In genomic region chr10:60883187-60883586, GRCh38 we compare ENCODE assay signal across 9 cellular contexts.
A peak's percentile ranks its signal among the peaks of the same experiment; 100 is the strongest.
DNase-seq lines count a peak whose midpoint lies in the region; ATAC-seq and TF ChIP-seq lines count a peak whose summit lies in the region.
"Had no signal": no experiment of that assay in that cellular context is flagged by ENCODE, and none has a peak within 500 bp of the region (broad histone marks: within the 10 kb centered on the region; RNA-seq: fewer than 3 reads in every experiment).

No MANE protein-coding gene starts in this region.

- H3K36me3 ChIP-seq in A673 (ENCODE audit: insufficient read depth, low read length, poor library complexity, severe bottlenecking), result no peaks in the 10 kb centered on the region
- H3K36me3 ChIP-seq in mammary epithelial cell (ENCODE audit: insufficient read depth, low read length), result no peaks in the 10 kb centered on the region
- H3K36me3 ChIP-seq in mesenchymal stem cell (ENCODE audit: control insufficient read depth in 1 of 2, insufficient read depth in 2 of 2, low read depth in 1 of 2, low read length in 2 of 2), result peaks cover 4 to 20% of the 10 kb centered on the region in 2 experiments

- 63% methylated on average over 6 of the region's 6 CpGs for WGBS in mammary epithelial cell (ENCODE audit: low coverage, missing lambda C conversion rate)
- 95% methylated on average over 6 of the region's 6 CpGs for WGBS in mesenchymal stem cell

- BruUV-seq in A673 (replicated peaks; lab: Mats Ljungman, UMichigan), result no TSS peak
- no TSS peak for BruUV-seq in mammary epithelial cell (replicated peaks; lab: Mats Ljungman, UMichigan)

- H2BK120ac ChIP-seq in mesenchymal stem cell (ENCODE audit: low read depth, low read length), result no peak overlapping the region

- H3K27ac ChIP-seq in A673 (ENCODE audit: low read depth, low read length, poor library complexity, severe bottlenecking), result no peak overlapping the region
- no peak overlapping the region for H3K27ac ChIP-seq in HL-60 (replicated peaks)
- H3K27ac ChIP-seq in mammary epithelial cell (ENCODE audit: insufficient read depth, low read depth, low read length), result no peak overlapping the region
- no peak overlapping the region for H3K27ac ChIP-seq in mesenchymal stem cell (ENCODE audit: low read length, poor library complexity, severe bottlenecking)

- H3K4me2 ChIP-seq in mammary epithelial cell (ENCODE audit: insufficient read depth, low read depth, low read length) (no peak overlapping the region), mesenchymal stem cell (ENCODE audit: low read length, poor library complexity, severe bottlenecking) (no peak overlapping the region)

- intact Hi-C loops in A673 (cut with micrococcal nuclease; ENCODE audit: unreplicated experiment) (no loop called here), mammary epithelial cell (cut with micrococcal nuclease) (loop anchor here (1.0 to 5.0 kb wide), 3 partner anchors 60 to 309 kb away; no protein-coding TSS in a partner anchor)

- no peaks in the 10 kb centered on the region for H3K79me2 ChIP-seq in mammary epithelial cell (ENCODE audit: insufficient read depth, low read length)

- no peak overlapping the region for H3K14ac ChIP-seq in mesenchymal stem cell (ENCODE audit: low read length in 2 of 2)

- no peak overlapping the region for H2AK5ac ChIP-seq in mesenchymal stem cell (ENCODE audit: low read length, severe bottlenecking)

- H2BK5ac ChIP-seq in mesenchymal stem cell (ENCODE audit: low read depth, low read length, poor library complexity, severe bottlenecking), result no peak overlapping the region

- no peak overlapping the region for H3K18ac ChIP-seq in mesenchymal stem cell (ENCODE audit: low read depth in 1 of 2, low read length in 2 of 2)

- H3K27me3 ChIP-seq in A673 (replicated peaks; ENCODE audit: insufficient read depth, low read depth, low read length, poor library complexity) (no peaks in the 10 kb centered on the region), HL-60 (ENCODE audit: insufficient read depth, poor library complexity, severe bottlenecking) (no peaks in the 10 kb centered on the region), mammary epithelial cell (ENCODE audit: insufficient read depth, low read length) (no peaks in the 10 kb centered on the region), mesenchymal stem cell (ENCODE audit: control insufficient read depth in 1 of 2, insufficient read depth in 1 of 2, low read length in 2 of 2) (no peaks in the 10 kb centered on the region)

- no peaks in the 10 kb centered on the region for H4K20me1 ChIP-seq in mammary epithelial cell (ENCODE audit: insufficient read depth, low read length)

- dilution Hi-C loops in mammary epithelial cell (cut with HindIII; ENCODE audit: low sequenced_read_pairs), result no loop called here

- H3K9ac ChIP-seq in mammary epithelial cell (ENCODE audit: insufficient read depth, low read length), result no peak overlapping the region
- H3K9ac ChIP-seq in mesenchymal stem cell (ENCODE audit: low read length), result no peak overlapping the region

- H4K91ac ChIP-seq in mesenchymal stem cell (ENCODE audit: low read length), result no peak overlapping the region

- peak; percentile 52 for TF ChIP-seq CTCF in A673 (conservative IDR thresholded peaks at IDR 0.05; ENCODE audit: low read depth, low read length)
- peak; percentile 4 for TF ChIP-seq CTCF in HL-60 (IDR thresholded peaks at IDR 0.05; ENCODE audit: insufficient read depth, low read length)
- peak; percentile 56 to 68 for TF ChIP-seq CTCF in mammary epithelial cell (conservative IDR thresholded peaks at IDR 0.05 in 1 of 2, IDR thresholded peaks at IDR 0.05 in 1 of 2; ENCODE audit: extremely low read depth in 1 of 2, insufficient read depth in 1 of 2, low read depth in 1 of 2, low read length in 2 of 2)

- H2BK15ac ChIP-seq in mesenchymal stem cell (ENCODE audit: low read depth, poor library complexity, severe bottlenecking), result no peak overlapping the region

- CTCF ChIA-PET in A673 (lab: Charles Lee), result no interaction called here
- CTCF ChIA-PET in mammary epithelial cell (lab: Charles Lee; ENCODE audit: low non-redundant PET), result interaction anchor here (0.9 kb wide), 1 partner anchor 81 kb away, joined by 8 read pairs; no protein-coding TSS in a partner anchor

- H2AFZ ChIP-seq in mammary epithelial cell (ENCODE audit: low read depth, low read length) (no peak overlapping the region), mesenchymal stem cell (ENCODE audit: low read depth, low read length) (no peak overlapping the region)

- no peak overlapping the region for H2BK12ac ChIP-seq in mesenchymal stem cell (ENCODE audit: low read length in 2 of 2)

- no peaks in the 10 kb centered on the region for H3K9me3 ChIP-seq in A673 (ENCODE audit: low read depth, low read length, poor library complexity, severe bottlenecking)
- H3K9me3 ChIP-seq in mammary epithelial cell (replicated peaks; ENCODE audit: insufficient read depth, low read length), result no peaks in the 10 kb centered on the region
- H3K9me3 ChIP-seq in mesenchymal stem cell (ENCODE audit: control insufficient read depth, low read length), result no peaks in the 10 kb centered on the region

- no peak overlapping the region for H3K23ac ChIP-seq in mesenchymal stem cell (ENCODE audit: low read length in 2 of 2)

- POLR2A ChIA-PET in A673 (lab: Charles Lee; ENCODE audit: low non-redundant PET), result no interaction called here

- no peak overlapping the region for H3K4me3 ChIP-seq in A673 (ENCODE audit: low read depth, low read length, poor library complexity, severe bottlenecking)
- H3K4me3 ChIP-seq in HL-60 (replicated peaks; ENCODE audit: insufficient read depth, low read length), result no peak overlapping the region
- no peak overlapping the region for H3K4me3 ChIP-seq in mammary epithelial cell (replicated peaks in 1 of 3; ENCODE audit: insufficient read depth in 1 of 3, low read depth in 2 of 3, low read length in 3 of 3)
- no peak overlapping the region for H3K4me3 ChIP-seq in mesenchymal stem cell (ENCODE audit: insufficient read depth in 1 of 2, low read depth in 1 of 2, low read length in 2 of 2)

- H4K8ac ChIP-seq in mesenchymal stem cell (ENCODE audit: low read length), result no peak overlapping the region

- in situ Hi-C loops in mammary epithelial cell (cut with MboI; ENCODE audit: low sequenced_read_pairs in 2 of 2), result loop anchor here in 1 of 2 donors (5.0 kb wide), 1 partner anchor 79 kb away; no protein-coding TSS in a partner anchor

- peak; percentile 42 for DNase-seq in A673 (ENCODE audit: low spot score)
- peak in 1 of 2 experiments; percentile 7 for DNase-seq in HL-60 (ENCODE audit: low read depth in 1 of 2, low spot score in 1 of 2)
- DNase-seq in mammary epithelial cell, result peak; percentile 19
- peak; percentile 40 for DNase-seq in mesenchymal stem cell
- DNase-seq in superior temporal gyrus (ENCODE audit: extremely low spot score), result no peak
- no peak for DNase-seq in activated CD8-positive, alpha-beta memory T cell treated with anti-CD3 and anti-CD28 coated beads for 24 hours
- DNase-seq: activated naive CD8-positive, alpha-beta T cell treated with anti-CD3 and anti-CD28 coated beads, Interleukin-2, amount 10 ng/mL, durations not matched to agents 7 days and 5 days had no signal

- H3K4ac ChIP-seq in mesenchymal stem cell (ENCODE audit: low read depth in 1 of 2, low read length in 2 of 2), result no peak overlapping the region

- H3K79me1 ChIP-seq in mesenchymal stem cell (replicated peaks; ENCODE audit: low read length, poor library complexity, severe bottlenecking), result peaks cover 28% of the 10 kb centered on the region

- peak; percentile 69 for ATAC-seq in GM18870 (IDR thresholded peaks at IDR 0.05; ENCODE audit: unreplicated experiment)
- no peak for ATAC-seq in HG03095 (IDR thresholded peaks at IDR 0.05; ENCODE audit: unreplicated experiment)

- no peaks in the 10 kb centered on the region for H3K4me1 ChIP-seq in A673 (ENCODE audit: insufficient read depth, low read length, poor library complexity, severe bottlenecking)
- no peaks in the 10 kb centered on the region for H3K4me1 ChIP-seq in mammary epithelial cell (ENCODE audit: insufficient read depth, low read length)
- no peaks in the 10 kb centered on the region for H3K4me1 ChIP-seq in mesenchymal stem cell (ENCODE audit: control insufficient read depth, insufficient read depth, low read depth, low read length)

Comparison
In these comparisons a context has a peak if more than half of its experiments do, and no peak if none do; other contexts are left out.
1. DNase-seq: peak in A673 (single experiment), mammary epithelial cell (single experiment) and mesenchymal stem cell (single experiment); none in superior temporal gyrus (single experiment) and activated CD8-positive, alpha-beta memory T cell treated with anti-CD3 and anti-CD28 coated beads for 24 hours (single experiment).
2. CTCF ChIP-seq: peak in every context shown above with its lines; median percentile 62 in mammary epithelial cell; 52 in A673; 4 in HL-60.